1 cellular context compared by ENCODE assay signal in genomic region chr2:80068068-80068467, GRCh38.
TF ChIP-seq lines count a peak whose summit lies in the region.

No MANE protein-coding gene starts in this region.

TF ChIP-seq in IMR-90, 13 proteins besides CTCF, POLR2A, EP300 and RAD21 (continued from another document):
- TF ChIP-seq RCOR1 (IDR thresholded peaks at IDR 0.05; ENCODE audit: insufficient replicate concordance, low read length) (no peak), MAZ (IDR thresholded peaks at IDR 0.05; ENCODE audit: borderline replicate concordance, low read depth, low read length) (no peak)
TF ChIP-seq in IMR-90: peak in this region for 0.
